ENCODE assay signal across 23 cellular contexts in genomic region chr7:18902892-18903291, GRCh38.
"Had no signal": no experiment of that assay in that cellular context is flagged by ENCODE, and none has a peak within 500 bp of the region (broad histone marks: within the 10 kb centered on the region; RNA-seq: fewer than 3 reads in every experiment).

No MANE protein-coding gene starts in this region.

- H3K27ac Mint-ChIP-seq: activated CD4-positive, alpha-beta T cell treated with anti-CD3 and anti-CD28 coated beads, Interleukin-2, amount 10 ng/mL, durations not matched to agents 24 days and 14 days; activated CD8-positive, alpha-beta T cell treated with anti-CD3 and anti-CD28 coated beads for 36 hours; activated naive CD4-positive, alpha-beta T cell treated with anti-CD3 and anti-CD28 coated beads, Interleukin-2, amount 50 U/mL, for 24 hours; activated naive CD8-positive, alpha-beta T cell treated with anti-CD3 and anti-CD28 coated beads, Interleukin-2, amount 10 ng/mL, durations not matched to agents 7 days and 5 days; activated T-helper 2 cell treated with anti-CD3 and anti-CD28 coated beads, Interferon-gamma antibody, Interleukin-2, Interleukin-4, amounts not matched to agents 10 μg/mL and 5 μg/mL and 100 μg/mL, durations not matched to agents 14 hours and 24 hours and 36 hours had no signal

- H3K27ac ChIP-seq: WERI-Rb-1 had no signal

- H3K36me3 Mint-ChIP-seq: activated naive CD4-positive, alpha-beta T cell treated with anti-CD3 and anti-CD28 coated beads, Interleukin-2, amount 50 U/mL, for 24 hours; activated naive CD8-positive, alpha-beta T cell treated with anti-CD3 and anti-CD28 coated beads, Interleukin-2, amount 10 ng/mL, durations not matched to agents 7 days and 5 days had no signal

- H3K4me1 Mint-ChIP-seq: activated CD4-positive, alpha-beta T cell treated with anti-CD3 and anti-CD28 coated beads, Interleukin-2, amount 10 ng/mL, durations not matched to agents 24 days and 14 days; activated naive CD4-positive, alpha-beta T cell treated with anti-CD3 and anti-CD28 coated beads, Interleukin-2, amount 50 U/mL, for 24 hours; activated naive CD8-positive, alpha-beta T cell treated with anti-CD3 and anti-CD28 coated beads, Interleukin-2, amount 10 ng/mL, durations not matched to agents 7 days and 5 days had no signal

- H3K27me3 ChIP-seq: ascending aorta had no signal

- DNase-seq: activated CD4-positive, alpha-beta T cell treated with anti-CD3 and anti-CD28 coated beads for 1 hour; activated CD4-positive, alpha-beta T cell treated with anti-CD3 and anti-CD28 coated beads, Interleukin-2, amount 10 ng/mL, durations not matched to agents 24 days and 14 days; activated CD4-positive, alpha-beta T cell treated with anti-CD3 and anti-CD28 coated beads, Interleukin-2, amount 50 U/mL, for 4 hours; activated CD4-positive, CD25-positive, alpha-beta regulatory T cell; activated CD8-positive, alpha-beta T cell treated with anti-CD3 and anti-CD28 coated beads for 36 hours; activated gamma-delta T cell; activated naive CD4-positive, alpha-beta T cell treated with Interleukin-2 at 50 U/mL for 16 hours; activated naive CD8-positive, alpha-beta T cell treated with anti-CD3 and anti-CD28 coated beads, Interleukin-2, amount 10 ng/mL, durations not matched to agents 7 days and 5 days; activated T-cell treated with anti-CD3 and anti-CD28 coated beads, Interleukin-2, amount 50 U/mL, for 1 hour; amygdala; NCI-H1436 treated with DMSO at 0.1 percent for 48 hours; NCI-H1694 treated with DMSO at 0.1 percent for 48 hours; NCI-H2029; NCI-H345; NCI-H524 treated with DMSO at 0.1 percent for 48 hours; SIG-M5; T1000; WERI-Rb-1 had no signal

- H3K9me3 Mint-ChIP-seq: activated CD4-positive, alpha-beta T cell treated with anti-CD3 and anti-CD28 coated beads, Interleukin-2, amount 10 ng/mL, durations not matched to agents 24 days and 14 days had no signal

- H3K36me3 ChIP-seq: ascending aorta, WERI-Rb-1 had no signal

- H3K4me3 Mint-ChIP-seq: activated CD4-positive, alpha-beta T cell treated with anti-CD3 and anti-CD28 coated beads, Interleukin-2, amount 10 ng/mL, durations not matched to agents 24 days and 14 days; activated CD8-positive, alpha-beta T cell treated with anti-CD3 and anti-CD28 coated beads for 36 hours; activated naive CD4-positive, alpha-beta T cell treated with anti-CD3 and anti-CD28 coated beads, Interleukin-2, amount 50 U/mL, for 24 hours; activated naive CD8-positive, alpha-beta T cell treated with anti-CD3 and anti-CD28 coated beads, Interleukin-2, amount 10 ng/mL, durations not matched to agents 7 days and 5 days had no signal

- H3K4me3 ChIP-seq: ascending aorta, K562 had no signal

- ATAC-seq: activated CD8-positive, alpha-beta T cell treated with anti-CD3 and anti-CD28 coated beads for 36 hours; K562; Panc1 had no signal

- H3K27me3 Mint-ChIP-seq: activated CD4-positive, alpha-beta T cell treated with anti-CD3 and anti-CD28 coated beads, Interleukin-2, amount 10 ng/mL, durations not matched to agents 24 days and 14 days; activated CD8-positive, alpha-beta T cell treated with anti-CD3 and anti-CD28 coated beads for 36 hours; activated naive CD4-positive, alpha-beta T cell treated with anti-CD3 and anti-CD28 coated beads, Interleukin-2, amount 50 U/mL, for 24 hours; activated naive CD8-positive, alpha-beta T cell treated with anti-CD3 and anti-CD28 coated beads, Interleukin-2, amount 10 ng/mL, durations not matched to agents 7 days and 5 days had no signal

- H3K9me3 ChIP-seq: ascending aorta had no signal
